Comparison of ENCODE assay signal across 13 cellular contexts in genomic region chr11:11857769-11858168, GRCh38. TPM values are rescaled to one million over a fixed set of nuclear protein-coding genes. Genes with fewer than 3 reads are reported as not detected.
A peak's percentile ranks its signal among the peaks of the same experiment; 100 is the strongest.
DNase-seq lines count a peak whose midpoint lies in the region; ATAC-seq, FAIRE-seq and TF ChIP-seq lines count a peak whose summit lies in the region.
"Had no signal": no experiment of that assay in that cellular context is flagged by ENCODE, and none has a peak within 500 bp of the region (broad histone marks: within the 10 kb centered on the region; RNA-seq: fewer than 3 reads in every experiment).

No MANE protein-coding gene starts in this region.

- no peaks in the 10 kb centered on the region for H3K9me3 ChIP-seq in fibroblast of lung (ENCODE audit: control insufficient read depth, insufficient read depth, low read depth, low read length)
- H3K9me3 ChIP-seq: transverse colon had no signal

- no peaks in the 10 kb centered on the region for H3K27me3 ChIP-seq in fibroblast of lung (ENCODE audit: control insufficient read depth, insufficient read depth, low read length)
- H3K27me3 ChIP-seq: transverse colon had no signal

- no peaks in the 10 kb centered on the region for H3K36me3 ChIP-seq in fibroblast of lung (ENCODE audit: control insufficient read depth, insufficient read depth, low read length)
- H3K36me3 ChIP-seq: transverse colon had no signal

- no peak for DNase-seq in activated T-cell treated with anti-CD3 and anti-CD28 coated beads, Interleukin-2, amount 50 U/mL, for 24 hours
- DNase-seq in activated T-cell treated with anti-CD3 and anti-CD28 coated beads, Interleukin-2, amount 50 U/mL, for 72 hours: no peak
- DNase-seq in RCC 7860 (ENCODE audit: low spot score) (peak; percentile 39), fibroblast of lung (ENCODE audit: low read depth in 2 of 2) (no peak), UCSD-AML1 (lab: John Stamatoyannopoulos, UW; ENCODE audit: unreplicated experiment) (no peak)
- DNase-seq in stimulated activated effector memory CD8-positive, alpha-beta T cell treated with anti-CD3 and anti-CD28 coated beads, Interleukin-12 subunit alpha, Interleukin-12 subunit beta, amount 100 ng/mL, for 72 hours (ENCODE audit: low spot score in 2 of 2): no peak
- DNase-seq in activated CD4-positive, alpha-beta memory T cell treated with anti-CD3 and anti-CD28 coated beads, Interleukin-2, amount 10 ng/mL, durations not matched to agents 7 days and 5 days: no peak
- DNase-seq: NCI-H1417, NCI-H526, transverse colon had no signal

- no peak for TF ChIP-seq CTCF in fibroblast of lung (conservative IDR thresholded peaks at IDR 0.05 in 1 of 2, IDR thresholded peaks at IDR 0.05 in 1 of 2; ENCODE audit: low read depth in 1 of 2, low read length in 2 of 2)

- no peaks in the 10 kb centered on the region for H3K9me3 Mint-ChIP-seq in activated T-cell treated with anti-CD3 and anti-CD28 coated beads, Interleukin-2, amount 50 U/mL, for 24 hours
- no peaks in the 10 kb centered on the region for H3K9me3 Mint-ChIP-seq in activated T-cell treated with anti-CD3 and anti-CD28 coated beads, Interleukin-2, amount 50 U/mL, for 72 hours
- H3K9me3 Mint-ChIP-seq in stimulated activated effector memory CD8-positive, alpha-beta T cell treated with anti-CD3 and anti-CD28 coated beads, Interleukin-12 subunit alpha, Interleukin-12 subunit beta, amount 100 ng/mL, for 72 hours: no peaks in the 10 kb centered on the region
- H3K9me3 Mint-ChIP-seq in activated CD4-positive, alpha-beta memory T cell treated with anti-CD3 and anti-CD28 coated beads, Interleukin-2, amount 10 ng/mL, durations not matched to agents 7 days and 5 days: no peaks in the 10 kb centered on the region
- H3K9me3 Mint-ChIP-seq: IgD-negative memory B cell had no signal

- CTCF ChIA-PET in activated CD4-positive, alpha-beta memory T cell treated with anti-CD3 and anti-CD28 coated beads, Interleukin-2, amount 10 ng/mL, durations not matched to agents 7 days and 5 days (lab: Charles Lee): interaction anchor here (4.3 kb wide), 1 partner anchor 16 kb away, joined by 26 read pairs; the partner anchor contains the start of gene USP47

- no peak overlapping the region for H3K27ac ChIP-seq in fibroblast of lung (ENCODE audit: insufficient read depth, low read length)

- no peak overlapping the region for H2AFZ ChIP-seq in fibroblast of lung (ENCODE audit: low read length)

- H3K4me3 ChIP-seq in fibroblast of lung (replicated peaks in 1 of 4; ENCODE audit: control extremely low read depth in 1 of 4, insufficient read depth in 1 of 4, low read depth in 3 of 4, low read length in 4 of 4): peak overlapping the region in 3 of 4 experiments; percentile 0 to 44 (median 22)
- H3K4me3 ChIP-seq: lung had no signal

- peaks cover 7% of the 10 kb centered on the region for H3K4me1 ChIP-seq in fibroblast of lung (ENCODE audit: control insufficient read depth, extremely low read depth, insufficient read depth, low read length)

- no peak overlapping the region for H3K9ac ChIP-seq in fibroblast of lung (ENCODE audit: insufficient read depth, low read length)

- no peak for FAIRE-seq in RCC 7860 (lab: Jason Lieb, UNC)

- peak overlapping the region; percentile 51 for H3K4me2 ChIP-seq in fibroblast of lung (ENCODE audit: extremely low read depth, insufficient read depth, low read length)

- H3K4me1 Mint-ChIP-seq in activated T-cell treated with anti-CD3 and anti-CD28 coated beads, Interleukin-2, amount 50 U/mL, for 24 hours (ENCODE audit: low read depth): peaks cover 68% of the 10 kb centered on the region
- H3K4me1 Mint-ChIP-seq in activated T-cell treated with anti-CD3 and anti-CD28 coated beads, Interleukin-2, amount 50 U/mL, for 72 hours (ENCODE audit: low read depth): peaks cover 75% of the 10 kb centered on the region
- peaks cover 52% of the 10 kb centered on the region for H3K4me1 Mint-ChIP-seq in stimulated activated effector memory CD8-positive, alpha-beta T cell treated with anti-CD3 and anti-CD28 coated beads, Interleukin-12 subunit alpha, Interleukin-12 subunit beta, amount 100 ng/mL, for 72 hours
- H3K4me1 Mint-ChIP-seq in activated CD4-positive, alpha-beta memory T cell treated with anti-CD3 and anti-CD28 coated beads, Interleukin-2, amount 10 ng/mL, durations not matched to agents 7 days and 5 days: peaks cover 37% of the 10 kb centered on the region

- no peak overlapping the region for H3K27ac Mint-ChIP-seq in activated T-cell treated with anti-CD3 and anti-CD28 coated beads, Interleukin-2, amount 50 U/mL, for 24 hours
- no peak overlapping the region for H3K27ac Mint-ChIP-seq in activated T-cell treated with anti-CD3 and anti-CD28 coated beads, Interleukin-2, amount 50 U/mL, for 72 hours
- no peak overlapping the region for H3K27ac Mint-ChIP-seq in stimulated activated effector memory CD8-positive, alpha-beta T cell treated with anti-CD3 and anti-CD28 coated beads, Interleukin-12 subunit alpha, Interleukin-12 subunit beta, amount 100 ng/mL, for 72 hours
- no peak overlapping the region for H3K27ac Mint-ChIP-seq in activated CD4-positive, alpha-beta memory T cell treated with anti-CD3 and anti-CD28 coated beads, Interleukin-2, amount 10 ng/mL, durations not matched to agents 7 days and 5 days

- ATAC-seq in activated T-cell treated with anti-CD3 and anti-CD28 coated beads, Interleukin-2, amount 50 U/mL, for 72 hours (replicated peaks in 1 of 2): no peak
- peak; percentile 54 for ATAC-seq in stimulated activated effector memory CD8-positive, alpha-beta T cell treated with anti-CD3 and anti-CD28 coated beads, Interleukin-12 subunit alpha, Interleukin-12 subunit beta, amount 100 ng/mL, for 72 hours
- no peak for ATAC-seq in HG02885 (IDR thresholded peaks at IDR 0.05; ENCODE audit: poor library complexity, unreplicated experiment)

- peaks cover 90% of the 10 kb centered on the region for H3K79me2 ChIP-seq in fibroblast of lung (ENCODE audit: control insufficient read depth, insufficient read depth, low read length)

- POLR2A ChIA-PET in activated CD4-positive, alpha-beta memory T cell treated with anti-CD3 and anti-CD28 coated beads, Interleukin-2, amount 10 ng/mL, durations not matched to agents 7 days and 5 days (lab: Charles Lee): no interaction called here

- no peaks in the 10 kb centered on the region for H4K20me1 ChIP-seq in fibroblast of lung (ENCODE audit: control insufficient read depth, extremely low read depth, insufficient read depth, low read length)

- peak overlapping the region; percentile 37 for H3K4me3 Mint-ChIP-seq in activated T-cell treated with anti-CD3 and anti-CD28 coated beads, Interleukin-2, amount 50 U/mL, for 24 hours
- peak overlapping the region in 1 of 2 donors; percentile 64 for H3K4me3 Mint-ChIP-seq in activated T-cell treated with anti-CD3 and anti-CD28 coated beads, Interleukin-2, amount 50 U/mL, for 72 hours
- peak overlapping the region; percentile 6 for H3K4me3 Mint-ChIP-seq in stimulated activated effector memory CD8-positive, alpha-beta T cell treated with anti-CD3 and anti-CD28 coated beads, Interleukin-12 subunit alpha, Interleukin-12 subunit beta, amount 100 ng/mL, for 72 hours
- no peak overlapping the region for H3K4me3 Mint-ChIP-seq in activated CD4-positive, alpha-beta memory T cell treated with anti-CD3 and anti-CD28 coated beads, Interleukin-2, amount 10 ng/mL, durations not matched to agents 7 days and 5 days

- peaks cover 2% of the 10 kb centered on the region for H3K36me3 Mint-ChIP-seq in activated T-cell treated with anti-CD3 and anti-CD28 coated beads, Interleukin-2, amount 50 U/mL, for 24 hours (ENCODE audit: low read depth)
- no peaks in the 10 kb centered on the region for H3K36me3 Mint-ChIP-seq in activated T-cell treated with anti-CD3 and anti-CD28 coated beads, Interleukin-2, amount 50 U/mL, for 72 hours (ENCODE audit: insufficient read depth in 2 of 2)
- no peaks in the 10 kb centered on the region for H3K36me3 Mint-ChIP-seq in stimulated activated effector memory CD8-positive, alpha-beta T cell treated with anti-CD3 and anti-CD28 coated beads, Interleukin-12 subunit alpha, Interleukin-12 subunit beta, amount 100 ng/mL, for 72 hours
- H3K36me3 Mint-ChIP-seq in activated CD4-positive, alpha-beta memory T cell treated with anti-CD3 and anti-CD28 coated beads, Interleukin-2, amount 10 ng/mL, durations not matched to agents 7 days and 5 days (ENCODE audit: low read depth): no peaks in the 10 kb centered on the region

- no peaks in the 10 kb centered on the region for H3K27me3 Mint-ChIP-seq in activated T-cell treated with anti-CD3 and anti-CD28 coated beads, Interleukin-2, amount 50 U/mL, for 24 hours
- no peaks in the 10 kb centered on the region for H3K27me3 Mint-ChIP-seq in activated T-cell treated with anti-CD3 and anti-CD28 coated beads, Interleukin-2, amount 50 U/mL, for 72 hours (ENCODE audit: low read depth)
- H3K27me3 Mint-ChIP-seq in activated CD4-positive, alpha-beta memory T cell treated with anti-CD3 and anti-CD28 coated beads, Interleukin-2, amount 10 ng/mL, durations not matched to agents 7 days and 5 days: no peaks in the 10 kb centered on the region
- H3K27me3 Mint-ChIP-seq: IgD-negative memory B cell had no signal

RNA-seq across cellular contexts. Expression of gene USP47, which starts 16.0 kb away (rescaled TPM):
- 10 to 100 TPM; 75.8 to 85.6 TPM for total RNA-seq in activated T-cell treated with anti-CD3 and anti-CD28 coated beads, Interleukin-2, amount 50 U/mL, for 72 hours
- total RNA-seq in fibroblast of lung: 97.8 and 162 TPM in 2 replicates
- polyA plus RNA-seq in fibroblast of lung: 26.2 and 40.3 TPM in 2 replicates
- polyA plus RNA-seq in fibroblast of lung (2012): 31.7 and 42.0 TPM in 2 replicates
- polyA minus RNA-seq in fibroblast of lung (ENCODE audit: low replicate concordance): 8.6 and 10.3 TPM in 2 replicates
- 10 to 100 TPM; 38.9 to 41.7 TPM for total RNA-seq in activated CD4-positive, alpha-beta memory T cell treated with anti-CD3 and anti-CD28 coated beads, Interleukin-2, amount 10 ng/mL, durations not matched to agents 7 days and 5 days
